Comparison of ENCODE assay signal across 29 cellular contexts in genomic region chr12:31726575-31726974, GRCh38. TPM values are rescaled to one million over a fixed set of nuclear protein-coding genes. Genes with fewer than 3 reads are reported as not detected.
A peak's percentile ranks its signal among the peaks of the same experiment; 100 is the strongest.
DNase-seq lines count a peak whose midpoint lies in the region; ATAC-seq and TF ChIP-seq lines count a peak whose summit lies in the region.
"Had no signal": no experiment of that assay in that cellular context is flagged by ENCODE, and none has a peak within 500 bp of the region (broad histone marks: within the 10 kb centered on the region; RNA-seq: fewer than 3 reads in every experiment).

No MANE protein-coding gene starts in this region.

- in situ Hi-C loops in Panc1 (cut with HindIII; ENCODE audit: low pct_unique_long_range_greater_than_20kb, low sequenced_read_pairs) = no loop called here

- no peaks in the 10 kb centered on the region for H3K27me3 Mint-ChIP-seq in CD4-positive, alpha-beta T cell
- H3K27me3 Mint-ChIP-seq in naive thymus-derived CD8-positive, alpha-beta T cell = no peaks in the 10 kb centered on the region
- H3K27me3 Mint-ChIP-seq in MCF 10A (ENCODE audit: insufficient read depth, unreplicated experiment) = no peaks in the 10 kb centered on the region
- H3K27me3 Mint-ChIP-seq: activated T-cell treated with anti-CD3 and anti-CD28 coated beads, Interleukin-2, amount 50 U/mL, for 24 hours; effector memory CD8-positive, alpha-beta T cell had no signal

- intact Hi-C loops in CD4-positive, alpha-beta T cell (cut with DNase I, micrococcal nuclease) = loop anchor here (5.0 to 10.0 kb wide), 5 partner anchors 236 to 402 kb away; partner anchors contain the start of genes SINHCAF (in 2 of the 2) and BICD1 (in 1 of the 2)
- intact Hi-C loops in Panc1 (cut with micrococcal nuclease; ENCODE audit: unreplicated experiment) = no loop called here
- intact Hi-C loops in MCF 10A (cut with micrococcal nuclease) = no loop called here

- CTCF ChIA-PET in CD4-positive, alpha-beta T cell (lab: Charles Lee) = no interaction called here
- CTCF ChIA-PET in Panc1 (lab: Charles Lee) (interaction anchor here (0.5 kb wide), 1 partner anchor 324 kb away, joined by 5 read pairs; no protein-coding TSS in a partner anchor), MCF 10A (lab: Yijun Ruan, JAX) (interaction anchor here (1.5 kb wide), 1 partner anchor 11 kb away, joined by 3 read pairs; no protein-coding TSS in a partner anchor)

- POLR2A ChIA-PET in CD4-positive, alpha-beta T cell (lab: Charles Lee) = interaction anchor here (1.1 to 4.5 kb wide), 2 partner anchors 12 to 233 kb away, joined by 4 to 106 read pairs; partner anchors contain the start of gene RESF1
- POLR2A ChIA-PET in Panc1 (lab: Charles Lee) = interaction anchor here (0.7 kb wide), 1 partner anchor 51 kb away, joined by 15 read pairs; no protein-coding TSS in a partner anchor
- POLR2A ChIA-PET in naive thymus-derived CD8-positive, alpha-beta T cell (lab: Charles Lee) = interaction anchor here (0.6 to 8.2 kb wide), 6 partner anchors 47 to 253 kb away, joined by 3 to 88 read pairs (median 7); partner anchors contain the start of genes ETFBKMT and RESF1
- POLR2A ChIA-PET in MCF 10A (lab: Yijun Ruan, JAX) = interaction anchor here (1.2 to 1.3 kb wide), 2 partner anchors 12 to 69 kb away, joined by 3 to 4 read pairs; no protein-coding TSS in a partner anchor

- peak overlapping the region; percentile 3 for H3K4me3 Mint-ChIP-seq in CD4-positive, alpha-beta T cell
- peak overlapping the region in 6 of 10 donors; percentile 8 to 30 (median 17) for H3K4me3 Mint-ChIP-seq in naive thymus-derived CD8-positive, alpha-beta T cell
- no peak overlapping the region for H3K4me3 Mint-ChIP-seq in MCF 10A (ENCODE audit: unreplicated experiment)
- H3K4me3 Mint-ChIP-seq: effector memory CD8-positive, alpha-beta T cell had no signal

- H3K9me3 Mint-ChIP-seq in CD4-positive, alpha-beta T cell = peaks cover 4% of the 10 kb centered on the region
- H3K9me3 Mint-ChIP-seq in naive thymus-derived CD8-positive, alpha-beta T cell = peaks cover 0 to 42% (median 13%) of the 10 kb centered on the region in 9 donors
- H3K9me3 Mint-ChIP-seq in MCF 10A (ENCODE audit: unreplicated experiment) = peaks cover 9% of the 10 kb centered on the region

- H3K4me1 ChIP-seq in Panc1 (ENCODE audit: control insufficient read depth, insufficient read depth, low read length) = peaks cover 23% of the 10 kb centered on the region
- H3K4me1 ChIP-seq: colonic mucosa had no signal

- no peak overlapping the region for H3K4me3 ChIP-seq in Panc1 (ENCODE audit: low read depth in 2 of 2, low read length in 2 of 2)
- H3K4me3 ChIP-seq: colonic mucosa, psoas muscle, suprapubic skin, upper lobe of right lung had no signal

- peaks cover 13% of the 10 kb centered on the region for H3K9me3 ChIP-seq in CD4-positive, alpha-beta T cell (ENCODE audit: control insufficient read depth, low read length)
- H3K9me3 ChIP-seq in Panc1 (ENCODE audit: control insufficient read depth, insufficient read depth, low read depth, low read length) = peaks cover 3% of the 10 kb centered on the region; the same call in 1 of the 2 replicates
- H3K9me3 ChIP-seq: colonic mucosa, psoas muscle, upper lobe of right lung had no signal

- H3K27ac ChIP-seq in CD4-positive, alpha-beta T cell (ENCODE audit: low read depth, low read length) = no peak overlapping the region
- H3K27ac ChIP-seq in Panc1 (ENCODE audit: low read length) = peak overlapping the region; percentile 8
- H3K27ac ChIP-seq: C4-2B, colonic mucosa, psoas muscle, suprapubic skin, upper lobe of right lung, VCaP had no signal

- H3K36me3 ChIP-seq in Panc1 (ENCODE audit: control insufficient read depth, insufficient read depth, low read length) = no peaks in the 10 kb centered on the region; the same call in 1 of the 2 replicates
- H3K36me3 ChIP-seq: colonic mucosa, suprapubic skin, upper lobe of right lung had no signal

- BruUV-seq in Panc1 (replicated peaks; lab: Mats Ljungman, UMichigan) (no TSS peak), MCF 10A (replicated peaks; lab: Mats Ljungman, UMichigan) (no TSS peak)

- peak overlapping the region; percentile 97 for H3K27ac Mint-ChIP-seq in CD4-positive, alpha-beta T cell
- H3K27ac Mint-ChIP-seq in naive thymus-derived CD8-positive, alpha-beta T cell = peak overlapping the region in 7 of 10 donors; percentile 6 to 96 (median 48)
- H3K27ac Mint-ChIP-seq in MCF 10A (ENCODE audit: low read depth, unreplicated experiment) = no peak overlapping the region
- H3K27ac Mint-ChIP-seq: activated T-cell treated with anti-CD3 and anti-CD28 coated beads, Interleukin-2, amount 50 U/mL, for 24 hours had no signal

- DNase-seq in NOMO-1 treated with DMSO at 0.1 percent for 48 hours (lab: John Stamatoyannopoulos, UW; ENCODE audit: unreplicated experiment) (peak; percentile 21), NOMO-1 (lab: John Stamatoyannopoulos, UW; ENCODE audit: unreplicated experiment in 2 of 2) (no peak), Panc1 (ENCODE audit: low read depth, low spot score) (no peak), medulla oblongata (ENCODE audit: extremely low spot score) (no peak), MCF 10A (ENCODE audit: unreplicated experiment) (no peak), KG1 (lab: John Stamatoyannopoulos, UW) (no peak)
- no peak for DNase-seq in CD4-positive, alpha-beta T cell
- DNase-seq in naive thymus-derived CD8-positive, alpha-beta T cell = no peak
- DNase-seq: 8988T; activated CD4-positive, alpha-beta T cell treated with anti-CD3 and anti-CD28 coated beads for 48 hours; activated gamma-delta T cell; activated T-cell treated with anti-CD3 and anti-CD28 coated beads, Interleukin-2, amount 50 U/mL, for 24 hours; colonic mucosa; DMS79 treated with DMSO at 0.1 percent for 48 hours; effector memory CD8-positive, alpha-beta T cell; naive thymus-derived CD4-positive, alpha-beta T cell; NCI-H1092; NCI-H187; NCI-H2171; occipital lobe; psoas muscle; SHP77 treated with DMSO at 0.1 percent for 48 hours; stimulated activated CD4-positive, alpha-beta T cell treated with anti-CD3 and anti-CD28 coated beads, Interleukin-15, amount 100 ng/mL, for 24 hours; stimulated activated naive CD4-positive, alpha-beta T cell; T-helper 9 cell; upper lobe of right lung had no signal

- H3K4me1 Mint-ChIP-seq in CD4-positive, alpha-beta T cell (ENCODE audit: low read depth) = peaks cover 76% of the 10 kb centered on the region
- H3K4me1 Mint-ChIP-seq in naive thymus-derived CD8-positive, alpha-beta T cell = peaks cover 28 to 81% (median 65%) of the 10 kb centered on the region in 4 donors
- peaks cover 1% of the 10 kb centered on the region for H3K4me1 Mint-ChIP-seq in MCF 10A (ENCODE audit: insufficient read depth, unreplicated experiment)

- no peak for TF ChIP-seq CTCF in CD4-positive, alpha-beta T cell (IDR thresholded peaks at IDR 0.05)
- TF ChIP-seq CTCF in Panc1 (IDR thresholded peaks at IDR 0.05) (no peak), MCF 10A (IDR thresholded peaks at IDR 0.05; ENCODE audit: unreplicated experiment) (no peak)

- no peaks in the 10 kb centered on the region for H3K27me3 ChIP-seq in CD4-positive, alpha-beta T cell (ENCODE audit: control insufficient read depth, insufficient read depth, low read length)
- no peaks in the 10 kb centered on the region for H3K27me3 ChIP-seq in Panc1 (ENCODE audit: control insufficient read depth, insufficient read depth, low read length)
- H3K27me3 ChIP-seq: colonic mucosa, suprapubic skin, upper lobe of right lung had no signal

- peaks cover 80% of the 10 kb centered on the region for H3K36me3 Mint-ChIP-seq in CD4-positive, alpha-beta T cell (ENCODE audit: low read depth)
- peaks cover 26 to 49% (median 30%) of the 10 kb centered on the region in 3 donors for H3K36me3 Mint-ChIP-seq in naive thymus-derived CD8-positive, alpha-beta T cell
- H3K36me3 Mint-ChIP-seq in MCF 10A (ENCODE audit: insufficient read depth, unreplicated experiment) = no peaks in the 10 kb centered on the region

- no peak for ATAC-seq in CD4-positive, alpha-beta T cell (ENCODE audit: poor library complexity)
- ATAC-seq in Panc1 = no peak
- ATAC-seq in naive thymus-derived CD8-positive, alpha-beta T cell = no peak
- ATAC-seq: effector memory CD8-positive, alpha-beta T cell; naive thymus-derived CD4-positive, alpha-beta T cell; psoas muscle; upper lobe of right lung had no signal

RNA-seq across cellular contexts. Expression of gene AMN1, which starts 2.2 kb away (rescaled TPM):
- total RNA-seq in CD4-positive, alpha-beta T cell = 1 to 10 TPM; 6.9 to 8.5 TPM
- total RNA-seq in Panc1 (2021; ENCODE audit: unreplicated experiment) = 16.4 TPM
- 11.0 TPM for polyA plus RNA-seq in Panc1 (2012; ENCODE audit: insufficient read length)
- total RNA-seq in naive thymus-derived CD8-positive, alpha-beta T cell = 10 to 100 TPM; 13.4 to 16.6 TPM
- 10 to 100 TPM in 2 of 3 donors, 1 to 10 TPM in 1; 8.9 to 16.7 (median 12.8) TPM for polyA plus RNA-seq in naive thymus-derived CD8-positive, alpha-beta T cell
- total RNA-seq in MCF 10A (2022) = 3.0 and 5.6 TPM in 2 replicates

Comparison
In these comparisons a context has a peak if more than half of its experiments do, and no peak if none do; other contexts are left out.
1. intact Hi-C loops: an anchor here in CD4-positive, alpha-beta T cell (5.0 to 10.0 kb wide); none called in Panc1 and MCF 10A.